Comparison of ENCODE assay signal across 22 cellular contexts in the genomic region with DNA sequence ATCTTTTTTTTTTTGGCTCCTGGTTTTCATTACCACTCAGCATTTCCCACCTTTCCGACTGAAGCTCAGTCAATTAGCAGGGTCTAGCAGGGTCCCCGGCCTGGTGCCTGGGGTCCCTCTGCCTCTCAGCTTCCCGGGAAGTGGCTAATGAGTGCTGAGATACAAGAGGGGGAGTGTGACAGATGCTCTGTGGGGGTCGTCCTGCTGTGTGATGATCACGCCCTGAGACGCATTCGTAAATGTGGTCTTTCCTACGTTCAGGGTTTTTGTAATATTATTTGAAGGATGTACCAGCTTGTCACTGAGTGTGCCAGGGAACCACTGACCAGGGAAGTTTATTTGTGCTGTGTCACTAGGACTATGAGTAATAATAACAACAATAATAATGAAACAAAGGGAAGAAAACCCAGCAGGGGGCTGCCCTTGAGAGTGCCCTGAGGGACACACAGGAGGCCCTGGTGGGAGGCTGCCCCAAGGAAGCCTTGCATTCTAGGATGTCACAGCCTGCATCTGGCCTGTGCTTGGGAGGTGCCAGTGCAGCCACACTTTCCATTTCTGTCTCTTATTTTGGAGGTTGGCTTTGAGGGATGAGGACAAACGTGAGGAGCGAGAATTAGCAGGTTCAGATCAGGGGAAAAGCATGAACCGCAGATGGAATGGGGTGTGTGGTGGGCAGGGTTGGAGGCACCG.
A peak's percentile ranks its signal among the peaks of the same experiment; 100 is the strongest.
DNase-seq lines count a peak whose midpoint lies in the region; ATAC-seq and TF ChIP-seq lines count a peak whose summit lies in the region.
"Had no signal": no experiment of that assay in that cellular context is flagged by ENCODE, and none has a peak within 500 bp of the region (broad histone marks: within the 10 kb centered on the region; RNA-seq: fewer than 3 reads in every experiment).

No MANE protein-coding gene starts in this region.

- H3K4me1 ChIP-seq in breast epithelium (no peaks in the 10 kb centered on the region), mesendoderm (ENCODE audit: control insufficient read depth, low read depth, low read length) (peaks cover 8% of the 10 kb centered on the region)
- H3K4me1 ChIP-seq: heart left ventricle, psoas muscle, SJCRH30, uterus had no signal

- no peak overlapping the region for H3K4me3 ChIP-seq in breast epithelium
- H3K4me3 ChIP-seq in MG63: no peak overlapping the region
- H3K4me3 ChIP-seq in mesendoderm (ENCODE audit: low read length): no peak overlapping the region
- H3K4me3 ChIP-seq: heart left ventricle, psoas muscle, SJCRH30, uterus had no signal

- no peak overlapping the region for H2BK15ac ChIP-seq in mesendoderm (replicated peaks; ENCODE audit: low read depth)

- no peak overlapping the region for H3K9ac ChIP-seq in mesendoderm (ENCODE audit: low read length)

- BruUV-seq in MCF 10A (replicated peaks; lab: Mats Ljungman, UMichigan): no TSS peak

- H3K4me2 ChIP-seq in mesendoderm (ENCODE audit: low read length): no peak overlapping the region

- H2BK5ac ChIP-seq in mesendoderm (ENCODE audit: low read length): no peak overlapping the region

- no peak overlapping the region for H3K27ac ChIP-seq in breast epithelium
- no peak overlapping the region for H3K27ac ChIP-seq in mesendoderm (ENCODE audit: low read depth, low read length)
- H3K27ac ChIP-seq: C4-2B, heart left ventricle, neutrophil, psoas muscle, SJCRH30, uterus had no signal

- no peaks in the 10 kb centered on the region for H3K36me3 Mint-ChIP-seq in MCF 10A (ENCODE audit: insufficient read depth, unreplicated experiment)
- H3K36me3 Mint-ChIP-seq: activated naive CD4-positive, alpha-beta T cell treated with anti-CD3 and anti-CD28 coated beads, Interleukin-2, amount 50 U/mL, for 24 hours had no signal

- H3K56ac ChIP-seq in mesendoderm (ENCODE audit: low read length): peak overlapping the region; percentile 30

- WGBS in mesendoderm (ENCODE audit: extremely low coverage, insufficient coverage, low lambda C conversion rate): no CpG with 5 or more reads among the region's 12 CpGs

- no peak overlapping the region for H4K8ac ChIP-seq in mesendoderm (ENCODE audit: low read depth, low read length)

- H3K79me2 ChIP-seq in mesendoderm (ENCODE audit: control insufficient read depth, insufficient read depth, low read length): no peaks in the 10 kb centered on the region

- H4K5ac ChIP-seq in mesendoderm (ENCODE audit: low read length): no peak overlapping the region

- H3K18ac ChIP-seq in mesendoderm (ENCODE audit: low read length): no peak overlapping the region

- H3K4me1 Mint-ChIP-seq in MCF 10A (ENCODE audit: insufficient read depth, unreplicated experiment): no peaks in the 10 kb centered on the region
- H3K4me1 Mint-ChIP-seq: activated naive CD4-positive, alpha-beta T cell treated with anti-CD3 and anti-CD28 coated beads, Interleukin-2, amount 50 U/mL, for 24 hours had no signal

- intact Hi-C loops in MCF 10A (cut with micrococcal nuclease): no loop called here
- intact Hi-C loops in breast epithelium (cut with DNase I; ENCODE audit: low total_unique reads): no loop called here

- peak overlapping the region; percentile 85 for H2AK5ac ChIP-seq in mesendoderm (ENCODE audit: low read length)

- POLR2A ChIA-PET in MCF 10A (lab: Yijun Ruan, JAX): no interaction called here

- H3K9me3 ChIP-seq in breast epithelium: no peaks in the 10 kb centered on the region
- no peaks in the 10 kb centered on the region for H3K9me3 ChIP-seq in MG63
- H3K9me3 ChIP-seq: heart left ventricle, neutrophil, psoas muscle, SJCRH30, uterus had no signal

- no peak for ATAC-seq in GM19467 (IDR thresholded peaks at IDR 0.05; ENCODE audit: unreplicated experiment)
- no peak for ATAC-seq in HG03159 (IDR thresholded peaks at IDR 0.05; ENCODE audit: unreplicated experiment)
- ATAC-seq: heart left ventricle, psoas muscle had no signal

- TF ChIP-seq CTCF in MCF 10A (IDR thresholded peaks at IDR 0.05; ENCODE audit: unreplicated experiment): no peak
- TF ChIP-seq CTCF in breast epithelium (IDR thresholded peaks at IDR 0.05): no peak

- H3K27ac Mint-ChIP-seq in MCF 10A (ENCODE audit: low read depth, unreplicated experiment): no peak overlapping the region
- H3K27ac Mint-ChIP-seq: activated naive CD4-positive, alpha-beta T cell treated with anti-CD3 and anti-CD28 coated beads, Interleukin-2, amount 50 U/mL, for 24 hours had no signal

- CTCF ChIA-PET in MCF 10A (lab: Yijun Ruan, JAX): no interaction called here

- no peak overlapping the region for H3K4ac ChIP-seq in mesendoderm (ENCODE audit: low read depth, low read length)

- H3K27me3 ChIP-seq in breast epithelium (peaks cover 0 to 8% of the 10 kb centered on the region in 2 donors), MG63 (no peaks in the 10 kb centered on the region; the same call in 1 of the 2 replicates), mesendoderm (ENCODE audit: insufficient read depth, low read length, poor library complexity) (no peaks in the 10 kb centered on the region)
- H3K27me3 ChIP-seq: neutrophil, SJCRH30, uterus had no signal

- no peak overlapping the region for H3K4me3 Mint-ChIP-seq in MCF 10A (ENCODE audit: unreplicated experiment)
- H3K4me3 Mint-ChIP-seq: activated naive CD4-positive, alpha-beta T cell treated with anti-CD3 and anti-CD28 coated beads, Interleukin-2, amount 50 U/mL, for 24 hours had no signal

- peak; percentile 23 for DNase-seq in MCF 10A (ENCODE audit: unreplicated experiment)
- DNase-seq in breast epithelium (ENCODE audit: low spot score in 2 of 2): no peak
- peak; percentile 16 for DNase-seq in MG63
- DNase-seq in mesendoderm: peak; percentile 28
- DNase-seq in ureter (ENCODE audit: low spot score): peak; percentile 14
- DNase-seq in RPMI8226: no peak
- DNase-seq: caudate nucleus, EL, kidney glomerular epithelial cell, NCI-H1694 treated with DMSO at 0.1 percent for 48 hours, NCI-H2171 treated with DMSO at 0.1 percent for 48 hours, NCI-H524 treated with DMSO at 0.1 percent for 48 hours, psoas muscle, SJCRH30, T-helper 1 cell, uterus had no signal

- H3K27me3 Mint-ChIP-seq in MCF 10A (ENCODE audit: insufficient read depth, unreplicated experiment): no peaks in the 10 kb centered on the region
- H3K27me3 Mint-ChIP-seq: activated naive CD4-positive, alpha-beta T cell treated with anti-CD3 and anti-CD28 coated beads, Interleukin-2, amount 50 U/mL, for 24 hours had no signal

- H3K23ac ChIP-seq in mesendoderm (ENCODE audit: low read length): no peak overlapping the region

- H3K9me3 Mint-ChIP-seq in MCF 10A (ENCODE audit: unreplicated experiment): no peaks in the 10 kb centered on the region
- H3K9me3 Mint-ChIP-seq: activated naive CD4-positive, alpha-beta T cell treated with anti-CD3 and anti-CD28 coated beads, Interleukin-2, amount 50 U/mL, for 24 hours had no signal

- no peak for TF ChIP-seq POLR2A in breast epithelium (IDR thresholded peaks at IDR 0.05)

- H3K79me1 ChIP-seq in mesendoderm (ENCODE audit: low read length): no peaks in the 10 kb centered on the region

- no peaks in the 10 kb centered on the region for H3K36me3 ChIP-seq in breast epithelium
- no peaks in the 10 kb centered on the region for H3K36me3 ChIP-seq in MG63
- H3K36me3 ChIP-seq in mesendoderm (ENCODE audit: control insufficient read depth, insufficient read depth, low read length): no peaks in the 10 kb centered on the region
- H3K36me3 ChIP-seq: heart left ventricle, neutrophil, SJCRH30, uterus had no signal

- no peak overlapping the region for H2BK120ac ChIP-seq in mesendoderm (ENCODE audit: low read depth, low read length)

Comparison
In these comparisons a context has a peak if more than half of its experiments do, and no peak if none do; other contexts are left out.
1. DNase-seq: peak in MCF 10A (single experiment), MG63 (single experiment), mesendoderm (single experiment) and ureter (single experiment); none in breast epithelium (0 of 2) and RPMI8226 (single experiment).